In genomic region chr1:155322953-155323728, GRCh38 we compare ENCODE assay signal across 8 cellular contexts. TPM values are rescaled to one million over a fixed set of nuclear protein-coding genes. Genes with fewer than 3 reads are reported as not detected.
A peak's percentile ranks its signal among the peaks of the same experiment; 100 is the strongest.
DNase-seq lines count a peak whose midpoint lies in the region; ATAC-seq and TF ChIP-seq lines count a peak whose summit lies in the region.

No MANE protein-coding gene starts in this region.

- H3K27ac ChIP-seq in dorsolateral prefrontal cortex = peak overlapping the region; percentile 26 to 97 (median 92)

- intact Hi-C loops in dorsolateral prefrontal cortex (cut with DNase I) = loop anchor here (2.0 to 10.0 kb wide), 7 partner anchors 14 to 272 kb away; partner anchors contain the start of genes FDPS (in 2 of the 2), HCN3 (in 2 of the 2), ASH1L (in 1 of the 2) and MTX1 (in 1 of the 2)
- intact Hi-C loops in lower leg skin (cut with DNase I; ENCODE audit: low total_unique reads) = loop anchor here (5.0 kb wide), 2 partner anchors 46 to 71 kb away; partner anchors contain the start of gene HCN3

- H3K9me3 Mint-ChIP-seq in activated CD4-positive, alpha-beta memory T cell treated with anti-CD3 and anti-CD28 coated beads, Interleukin-2, amount 10 ng/mL, durations not matched to agents 7 days and 5 days = no peaks in the 10 kb centered on the region

- DNase-seq in AG09309 (ENCODE audit: low read depth) (peak; percentile 80), NCI-H748 treated with DMSO at 0.1 percent for 48 hours (lab: John Stamatoyannopoulos, UW) (peak; percentile 89), dorsolateral prefrontal cortex (peak; percentile 66 to 89 (median 76)), lower leg skin (ENCODE audit: low spot score in 2 of 2) (peak; percentile 82 to 98)
- DNase-seq in activated CD4-positive, alpha-beta memory T cell treated with anti-CD3 and anti-CD28 coated beads, Interleukin-2, amount 10 ng/mL, durations not matched to agents 7 days and 5 days = peak; percentile 87
- DNase-seq in stimulated activated CD4-positive, alpha-beta T cell treated with anti-CD3 and anti-CD28 coated beads, Interleukin-4, amount 100 ng/mL, for 1 hour = peak; percentile 89

- TF ChIP-seq CTCF in AG09309 (IDR thresholded peaks at IDR 0.05; ENCODE audit: control insufficient read depth, insufficient read depth, low read depth, low read length, missing control alignments) = peak; percentile 92
- peak; percentile 63 to 99 (median 93) for TF ChIP-seq CTCF in dorsolateral prefrontal cortex (IDR thresholded peaks at IDR 0.05 in 54 of 56, conservative IDR thresholded peaks at IDR 0.05 in 2 of 56; ENCODE audit: low read depth in 1 of 56, partially characterized antibody in 56 of 56)
- TF ChIP-seq CTCF in lower leg skin (IDR thresholded peaks at IDR 0.05) = peak in 1 of 3 donors; percentile 78

- ATAC-seq in GM19035 (IDR thresholded peaks at IDR 0.05; ENCODE audit: unreplicated experiment) (peak; percentile 47), HG03565 (IDR thresholded peaks at IDR 0.05; ENCODE audit: unreplicated experiment) (peak; percentile 34)

- TF ChIP-seq POLR2A in lower leg skin (IDR thresholded peaks at IDR 0.05) = no peak

- H3K4me1 Mint-ChIP-seq in activated CD4-positive, alpha-beta memory T cell treated with anti-CD3 and anti-CD28 coated beads, Interleukin-2, amount 10 ng/mL, durations not matched to agents 7 days and 5 days = peaks cover 48% of the 10 kb centered on the region

- peaks cover 32% of the 10 kb centered on the region for H3K36me3 Mint-ChIP-seq in activated CD4-positive, alpha-beta memory T cell treated with anti-CD3 and anti-CD28 coated beads, Interleukin-2, amount 10 ng/mL, durations not matched to agents 7 days and 5 days (ENCODE audit: low read depth)

- POLR2A ChIA-PET in activated CD4-positive, alpha-beta memory T cell treated with anti-CD3 and anti-CD28 coated beads, Interleukin-2, amount 10 ng/mL, durations not matched to agents 7 days and 5 days (lab: Charles Lee) = interaction anchor here (0.7 to 6.2 kb wide), 19 partner anchors 11 to 422 kb away, joined by 3 to 50 read pairs (median 3); partner anchors contain the start of genes CLK2, ENTREP3, FDPS and KRTCAP2

- CTCF ChIA-PET in activated CD4-positive, alpha-beta memory T cell treated with anti-CD3 and anti-CD28 coated beads, Interleukin-2, amount 10 ng/mL, durations not matched to agents 7 days and 5 days (lab: Charles Lee) = interaction anchor here (0.7 to 5.5 kb wide), 29 partner anchors 11 to 269 kb away, joined by 3 to 78 read pairs (median 5); partner anchors contain the start of genes CLK2, FDPS, KRTCAP2 and MTX1

- no peaks in the 10 kb centered on the region for H3K27me3 Mint-ChIP-seq in activated CD4-positive, alpha-beta memory T cell treated with anti-CD3 and anti-CD28 coated beads, Interleukin-2, amount 10 ng/mL, durations not matched to agents 7 days and 5 days

- H3K4me3 Mint-ChIP-seq in activated CD4-positive, alpha-beta memory T cell treated with anti-CD3 and anti-CD28 coated beads, Interleukin-2, amount 10 ng/mL, durations not matched to agents 7 days and 5 days = peak overlapping the region; percentile 85

- no peaks in the 10 kb centered on the region for H3K27me3 ChIP-seq in dorsolateral prefrontal cortex

- H3K4me3 ChIP-seq in AG09309 (ENCODE audit: control insufficient read depth, low read depth, low read length) = peak overlapping the region; percentile 98
- peak overlapping the region; percentile 52 to 100 (median 82) for H3K4me3 ChIP-seq in dorsolateral prefrontal cortex
- peak overlapping the region; percentile 60 for H3K4me3 ChIP-seq in lower leg skin (ENCODE audit: low read depth, poor library complexity, severe bottlenecking)

- 0 to 1% methylated on average over 21 to 39 of the region's 58 CpGs for WGBS in lower leg skin, 2 donors

- peak overlapping the region; percentile 78 for H3K27ac Mint-ChIP-seq in activated CD4-positive, alpha-beta memory T cell treated with anti-CD3 and anti-CD28 coated beads, Interleukin-2, amount 10 ng/mL, durations not matched to agents 7 days and 5 days

RNA-seq across cellular contexts. Expression of gene RUSC1, which starts 2.4 kb away (rescaled TPM):
- 10 to 100 TPM; 24.6 to 26.2 TPM for total RNA-seq in activated CD4-positive, alpha-beta memory T cell treated with anti-CD3 and anti-CD28 coated beads, Interleukin-2, amount 10 ng/mL, durations not matched to agents 7 days and 5 days
- total RNA-seq in dorsolateral prefrontal cortex = 100 to 1,000 TPM in 64 of 120 experiments, 10 to 100 TPM in 56; 35.9 to 141 (median 101) TPM
- total RNA-seq in lower leg skin = 10 to 100 TPM; 33.7 to 42.2 (median 41.1) TPM

RNA-seq across cellular contexts. Expression of gene FDPS, which starts 14.5 kb away (rescaled TPM):
- 100 to 1,000 TPM; 350 to 352 TPM for total RNA-seq in activated CD4-positive, alpha-beta memory T cell treated with anti-CD3 and anti-CD28 coated beads, Interleukin-2, amount 10 ng/mL, durations not matched to agents 7 days and 5 days
- total RNA-seq in dorsolateral prefrontal cortex = 100 to 1,000 TPM in 104 of 120 experiments, 10 to 100 TPM in 16; 72.8 to 199 (median 118) TPM
- 100 to 1,000 TPM in 3 of 4 donors, 10 to 100 TPM in 1; 98.5 to 185 (median 141) TPM for total RNA-seq in lower leg skin

RNA-seq across cellular contexts. Expression of gene PKLR, which starts 21.9 kb away (rescaled TPM):
- not detected for total RNA-seq in activated CD4-positive, alpha-beta memory T cell treated with anti-CD3 and anti-CD28 coated beads, Interleukin-2, amount 10 ng/mL, durations not matched to agents 7 days and 5 days
- total RNA-seq in dorsolateral prefrontal cortex = 1 to 10 TPM in 16 of 120 experiments, under 1 TPM in 86, not detected in 18; 0.17 to 2.2 (median 0.52) TPM
- 1 to 10 TPM in 2 of 4 donors, under 1 TPM in 2; 0.13 to 1.7 (median 0.77) TPM for total RNA-seq in lower leg skin

RNA-seq across cellular contexts. Expression of gene HCN3, which starts 45.9 kb away (rescaled TPM):
- total RNA-seq in activated CD4-positive, alpha-beta memory T cell treated with anti-CD3 and anti-CD28 coated beads, Interleukin-2, amount 10 ng/mL, durations not matched to agents 7 days and 5 days = 1 to 10 TPM; 3.7 to 4.9 TPM
- total RNA-seq in dorsolateral prefrontal cortex = 10 to 100 TPM in 94 of 120 experiments, 1 to 10 TPM in 26; 6.0 to 24.1 (median 11.7) TPM
- total RNA-seq in lower leg skin = 1 to 10 TPM; 5.4 to 8.5 (median 6.4) TPM

RNA-seq across cellular contexts. Expression of gene CLK2, which starts 49.8 kb away (rescaled TPM):
- total RNA-seq in activated CD4-positive, alpha-beta memory T cell treated with anti-CD3 and anti-CD28 coated beads, Interleukin-2, amount 10 ng/mL, durations not matched to agents 7 days and 5 days = 10 to 100 TPM; 78.0 to 82.0 TPM
- total RNA-seq in dorsolateral prefrontal cortex = 10 to 100 TPM; 24.7 to 58.5 (median 39.4) TPM
- total RNA-seq in lower leg skin = 10 to 100 TPM; 24.6 to 55.8 (median 38.0) TPM

Comparison
In these comparisons a context has a peak if more than half of its experiments do, and no peak if none do; other contexts are left out.
1. Peak in every context shown above with its lines: DNase-seq, ATAC-seq, H3K4me3 ChIP-seq and H3K27ac ChIP-seq.